Comparison of ENCODE assay signal across 3 cellular contexts in genomic region chr6:3133515-3133914, GRCh38.
TF ChIP-seq lines count a peak whose summit lies in the region.

No MANE protein-coding gene starts in this region.

TF ChIP-seq in GM23338, 12 proteins besides CTCF, POLR2A, EP300 and RAD21 (continues in another document):
- TF ChIP-seq ZNF114 (CRISPR knock-in tag; IDR thresholded peaks at IDR 0.05) (no peak), ETS1 (IDR thresholded peaks at IDR 0.05) (no peak), POLR2AphosphoS5 (IDR thresholded peaks at IDR 0.05; ENCODE audit: low read depth) (no peak), STAT1 (IDR thresholded peaks at IDR 0.05; ENCODE audit: unreplicated experiment) (no peak), CREB1 (CRISPR knock-in tag; IDR thresholded peaks at IDR 0.05; ENCODE audit: low read depth) (no peak), NANOG (IDR thresholded peaks at IDR 0.05; ENCODE audit: borderline replicate concordance) (no peak), EZH2phosphoT487 (IDR thresholded peaks at IDR 0.05; ENCODE audit: unreplicated experiment) (no peak), EZH2 (IDR thresholded peaks at IDR 0.05; ENCODE audit: low read depth, unreplicated experiment) (no peak)
- TF ChIP-seq, protein P1, sequence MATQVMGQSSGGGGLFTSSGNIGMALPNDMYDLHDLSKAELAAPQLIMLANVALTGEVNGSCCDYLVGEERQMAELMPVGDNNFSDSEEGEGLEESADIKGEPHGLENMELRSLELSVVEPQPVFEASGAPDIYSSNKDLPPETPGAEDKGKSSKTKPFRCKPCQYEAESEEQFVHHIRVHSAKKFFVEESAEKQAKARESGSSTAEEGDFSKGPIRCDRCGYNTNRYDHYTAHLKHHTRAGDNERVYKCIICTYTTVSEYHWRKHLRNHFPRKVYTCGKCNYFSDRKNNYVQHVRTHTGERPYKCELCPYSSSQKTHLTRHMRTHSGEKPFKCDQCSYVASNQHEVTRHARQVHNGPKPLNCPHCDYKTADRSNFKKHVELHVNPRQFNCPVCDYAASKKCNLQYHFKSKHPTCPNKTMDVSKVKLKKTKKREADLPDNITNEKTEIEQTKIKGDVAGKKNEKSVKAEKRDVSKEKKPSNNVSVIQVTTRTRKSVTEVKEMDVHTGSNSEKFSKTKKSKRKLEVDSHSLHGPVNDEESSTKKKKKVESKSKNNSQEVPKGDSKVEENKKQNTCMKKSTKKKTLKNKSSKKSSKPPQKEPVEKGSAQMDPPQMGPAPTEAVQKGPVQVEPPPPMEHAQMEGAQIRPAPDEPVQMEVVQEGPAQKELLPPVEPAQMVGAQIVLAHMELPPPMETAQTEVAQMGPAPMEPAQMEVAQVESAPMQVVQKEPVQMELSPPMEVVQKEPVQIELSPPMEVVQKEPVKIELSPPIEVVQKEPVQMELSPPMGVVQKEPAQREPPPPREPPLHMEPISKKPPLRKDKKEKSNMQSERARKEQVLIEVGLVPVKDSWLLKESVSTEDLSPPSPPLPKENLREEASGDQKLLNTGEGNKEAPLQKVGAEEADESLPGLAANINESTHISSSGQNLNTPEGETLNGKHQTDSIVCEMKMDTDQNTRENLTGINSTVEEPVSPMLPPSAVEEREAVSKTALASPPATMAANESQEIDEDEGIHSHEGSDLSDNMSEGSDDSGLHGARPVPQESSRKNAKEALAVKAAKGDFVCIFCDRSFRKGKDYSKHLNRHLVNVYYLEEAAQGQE (IDR thresholded peaks at IDR 0.05; ENCODE audit: unreplicated experiment), result no peak

TF ChIP-seq in WTC11, 78 proteins besides CTCF, POLR2A, EP300 and RAD21 (continues in another document):
- TF ChIP-seq ZNF263 (CRISPR knock-in tag; IDR thresholded peaks at IDR 0.05; ENCODE audit: low read depth) (no peak), SOX15 (CRISPR knock-in tag; IDR thresholded peaks at IDR 0.05) (no peak), NFE2L1 (CRISPR knock-in tag; IDR thresholded peaks at IDR 0.05) (no peak), ZNF532 (CRISPR knock-in tag; IDR thresholded peaks at IDR 0.05; ENCODE audit: borderline replicate concordance) (no peak), FOXP1 (CRISPR knock-in tag; IDR thresholded peaks at IDR 0.05; ENCODE audit: borderline replicate concordance) (no peak), MXD4 (CRISPR knock-in tag; IDR thresholded peaks at IDR 0.05; ENCODE audit: borderline replicate concordance) (no peak), GRHL2 (CRISPR knock-in tag; IDR thresholded peaks at IDR 0.05; ENCODE audit: insufficient replicate concordance, severe bottlenecking) (no peak), FOXK1 (CRISPR knock-in tag; IDR thresholded peaks at IDR 0.05) (no peak), ESRRA (CRISPR knock-in tag; IDR thresholded peaks at IDR 0.05; ENCODE audit: borderline replicate concordance) (no peak), E2F5 (CRISPR knock-in tag; IDR thresholded peaks at IDR 0.05) (no peak)
- TF ChIP-seq, protein P2, sequence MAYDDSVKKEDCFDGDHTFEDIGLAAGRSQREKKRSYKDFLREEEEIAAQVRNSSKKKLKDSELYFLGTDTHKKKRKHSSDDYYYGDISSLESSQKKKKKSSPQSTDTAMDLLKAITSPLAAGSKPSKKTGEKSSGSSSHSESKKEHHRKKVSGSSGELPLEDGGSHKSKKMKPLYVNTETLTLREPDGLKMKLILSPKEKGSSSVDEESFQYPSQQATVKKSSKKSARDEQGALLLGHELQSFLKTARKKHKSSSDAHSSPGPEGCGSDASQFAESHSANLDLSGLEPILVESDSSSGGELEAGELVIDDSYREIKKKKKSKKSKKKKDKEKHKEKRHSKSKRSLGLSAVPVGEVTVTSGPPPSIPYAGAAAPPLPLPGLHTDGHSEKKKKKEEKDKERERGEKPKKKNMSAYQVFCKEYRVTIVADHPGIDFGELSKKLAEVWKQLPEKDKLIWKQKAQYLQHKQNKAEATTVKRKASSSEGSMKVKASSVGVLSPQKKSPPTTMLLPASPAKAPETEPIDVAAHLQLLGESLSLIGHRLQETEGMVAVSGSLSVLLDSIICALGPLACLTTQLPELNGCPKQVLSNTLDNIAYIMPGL (CRISPR knock-in tag; IDR thresholded peaks at IDR 0.05), result no peak
- TF ChIP-seq, protein P3, sequence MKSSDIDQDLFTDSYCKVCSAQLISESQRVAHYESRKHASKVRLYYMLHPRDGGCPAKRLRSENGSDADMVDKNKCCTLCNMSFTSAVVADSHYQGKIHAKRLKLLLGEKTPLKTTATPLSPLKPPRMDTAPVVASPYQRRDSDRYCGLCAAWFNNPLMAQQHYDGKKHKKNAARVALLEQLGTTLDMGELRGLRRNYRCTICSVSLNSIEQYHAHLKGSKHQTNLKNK (CRISPR knock-in tag; IDR thresholded peaks at IDR 0.05), result no peak
- TF ChIP-seq, protein P4, sequence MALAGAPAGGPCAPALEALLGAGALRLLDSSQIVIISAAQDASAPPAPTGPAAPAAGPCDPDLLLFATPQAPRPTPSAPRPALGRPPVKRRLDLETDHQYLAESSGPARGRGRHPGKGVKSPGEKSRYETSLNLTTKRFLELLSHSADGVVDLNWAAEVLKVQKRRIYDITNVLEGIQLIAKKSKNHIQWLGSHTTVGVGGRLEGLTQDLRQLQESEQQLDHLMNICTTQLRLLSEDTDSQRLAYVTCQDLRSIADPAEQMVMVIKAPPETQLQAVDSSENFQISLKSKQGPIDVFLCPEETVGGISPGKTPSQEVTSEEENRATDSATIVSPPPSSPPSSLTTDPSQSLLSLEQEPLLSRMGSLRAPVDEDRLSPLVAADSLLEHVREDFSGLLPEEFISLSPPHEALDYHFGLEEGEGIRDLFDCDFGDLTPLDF (CRISPR knock-in tag; IDR thresholded peaks at IDR 0.05), result no peak

TF ChIP-seq in HepG2, 621 proteins besides CTCF, POLR2A, EP300 and RAD21:
- peak; percentile 31; the same call in 1 of the 2 replicates for TF ChIP-seq GATAD2A (CRISPR knock-in tag; IDR thresholded peaks at IDR 0.05)
- TF ChIP-seq RBFOX2 (IDR thresholded peaks at IDR 0.05; ENCODE audit: low read depth, low read length), result no peak
- TF ChIP-seq ZSCAN29 (CRISPR knock-in tag; conservative IDR thresholded peaks at IDR 0.05), result no peak
- peak; percentile 53 for TF ChIP-seq ZNF687 (CRISPR knock-in tag; IDR thresholded peaks at IDR 0.05)
- no peak for TF ChIP-seq ZSCAN30 (CRISPR knock-in tag; IDR thresholded peaks at IDR 0.05)
- peak; percentile 72; the same call in 1 of the 2 replicates for TF ChIP-seq ZBTB38 (CRISPR knock-in tag; IDR thresholded peaks at IDR 0.05)
- no peak for TF ChIP-seq SOX5 (CRISPR knock-in tag; IDR thresholded peaks at IDR 0.05; ENCODE audit: borderline replicate concordance)
- TF ChIP-seq, protein P5, sequence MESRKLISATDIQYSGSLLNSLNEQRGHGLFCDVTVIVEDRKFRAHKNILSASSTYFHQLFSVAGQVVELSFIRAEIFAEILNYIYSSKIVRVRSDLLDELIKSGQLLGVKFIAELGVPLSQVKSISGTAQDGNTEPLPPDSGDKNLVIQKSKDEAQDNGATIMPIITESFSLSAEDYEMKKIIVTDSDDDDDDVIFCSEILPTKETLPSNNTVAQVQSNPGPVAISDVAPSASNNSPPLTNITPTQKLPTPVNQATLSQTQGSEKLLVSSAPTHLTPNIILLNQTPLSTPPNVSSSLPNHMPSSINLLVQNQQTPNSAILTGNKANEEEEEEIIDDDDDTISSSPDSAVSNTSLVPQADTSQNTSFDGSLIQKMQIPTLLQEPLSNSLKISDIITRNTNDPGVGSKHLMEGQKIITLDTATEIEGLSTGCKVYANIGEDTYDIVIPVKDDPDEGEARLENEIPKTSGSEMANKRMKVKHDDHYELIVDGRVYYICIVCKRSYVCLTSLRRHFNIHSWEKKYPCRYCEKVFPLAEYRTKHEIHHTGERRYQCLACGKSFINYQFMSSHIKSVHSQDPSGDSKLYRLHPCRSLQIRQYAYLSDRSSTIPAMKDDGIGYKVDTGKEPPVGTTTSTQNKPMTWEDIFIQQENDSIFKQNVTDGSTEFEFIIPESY (CRISPR knock-in tag; IDR thresholded peaks at IDR 0.05), result peak; percentile 77
- TF ChIP-seq ZNF3 (CRISPR knock-in tag; IDR thresholded peaks at IDR 0.05), result no peak
- TF ChIP-seq ZBTB4 (CRISPR knock-in tag; IDR thresholded peaks at IDR 0.05; ENCODE audit: borderline replicate concordance), result no peak
- TF ChIP-seq RFXANK (CRISPR knock-in tag; IDR thresholded peaks at IDR 0.05), result no peak
- peak; percentile 45; the same call in 1 of the 2 replicates for TF ChIP-seq KDM5B (CRISPR knock-in tag; IDR thresholded peaks at IDR 0.05; ENCODE audit: borderline replicate concordance)
- TF ChIP-seq ZNF7 (CRISPR knock-in tag; IDR thresholded peaks at IDR 0.05), result peak; percentile 58; the same call in 1 of the 2 replicates
